In genomic region chr22:41197046-41197807, GRCh38 we compare ENCODE assay signal across 1 cellular context.
TF ChIP-seq lines count a peak whose summit lies in the region.

No MANE protein-coding gene starts in this region.

TF ChIP-seq in HEK293, 187 proteins besides CTCF, POLR2A, EP300 and RAD21 (continued from another document and continues in another):
- TF ChIP-seq ZSCAN5A (tag by site-specific recombination; IDR thresholded peaks at IDR 0.05) (no peak), SCRT2 (tag by site-specific recombination; IDR thresholded peaks at IDR 0.05) (no peak), ZNF335 (tag by site-specific recombination; conservative IDR thresholded peaks at IDR 0.05) (peak; percentile 85), ZNF169 (tag by site-specific recombination; IDR thresholded peaks at IDR 0.05) (no peak), HIC1 (tag by site-specific recombination; IDR thresholded peaks at IDR 0.05) (peak; percentile 11; the same call in 1 of the 2 replicates), ZNF629 (tag by site-specific recombination; IDR thresholded peaks at IDR 0.05) (0 out of 2 replicates have a peak, but pooled peaks have one; percentile 42), ZNF10 (tag by site-specific recombination; IDR thresholded peaks at IDR 0.05) (no peak), ZNF121 (tag by site-specific recombination; IDR thresholded peaks at IDR 0.05) (no peak), ZNF140 (tag by site-specific recombination; IDR thresholded peaks at IDR 0.05) (no peak), ZBTB21 (tag by site-specific recombination; IDR thresholded peaks at IDR 0.05) (no peak), ZNF544 (tag by site-specific recombination; IDR thresholded peaks at IDR 0.05) (no peak), ZNF311 (tag by site-specific recombination; IDR thresholded peaks at IDR 0.05; ENCODE audit: borderline replicate concordance) (no peak), ZSCAN23 (tag by site-specific recombination; IDR thresholded peaks at IDR 0.05) (no peak; the same call in 1 of the 2 replicates), ZNF138 (tag by site-specific recombination; IDR thresholded peaks at IDR 0.05; ENCODE audit: borderline replicate concordance) (no peak), GFI1B (tag by site-specific recombination; IDR thresholded peaks at IDR 0.05) (no peak), GLI2 (tag by site-specific recombination; IDR thresholded peaks at IDR 0.05; ENCODE audit: borderline replicate concordance, low read depth) (no peak), KLF8 (tag by site-specific recombination; IDR thresholded peaks at IDR 0.05) (peak; percentile 70), ZBTB20 (tag by site-specific recombination; IDR thresholded peaks at IDR 0.05) (peak; percentile 22; the same call in 1 of the 2 replicates), ZNF692 (tag by site-specific recombination; IDR thresholded peaks at IDR 0.05) (no peak; the same call in 1 of the 2 replicates), ZNF354C (tag by site-specific recombination; IDR thresholded peaks at IDR 0.05; ENCODE audit: borderline replicate concordance, low read depth) (no peak), EGR2 (tag by site-specific recombination; IDR thresholded peaks at IDR 0.05; ENCODE audit: low read depth) (no peak), ZNF707 (tag by site-specific recombination; IDR thresholded peaks at IDR 0.05) (no peak), ZNF623 (tag by site-specific recombination; IDR thresholded peaks at IDR 0.05) (no peak), ZNF701 (tag by site-specific recombination; IDR thresholded peaks at IDR 0.05) (no peak), ZNF658 (tag by site-specific recombination; IDR thresholded peaks at IDR 0.05) (no peak), REST (tag by site-specific recombination; IDR thresholded peaks at IDR 0.05) (peak; percentile 89), ZNF76 (tag by site-specific recombination; IDR thresholded peaks at IDR 0.05; ENCODE audit: borderline replicate concordance, low read depth) (peak; percentile 69; the same call in 1 of the 2 replicates), ZNF473 (tag by site-specific recombination; IDR thresholded peaks at IDR 0.05) (no peak), PATZ1 (tag by site-specific recombination; IDR thresholded peaks at IDR 0.05) (peak; percentile 90), ATF2 (tag by site-specific recombination; IDR thresholded peaks at IDR 0.05; ENCODE audit: low read depth) (no peak), ZBTB6 (tag by site-specific recombination; IDR thresholded peaks at IDR 0.05) (no peak), ZFHX2 (tag by site-specific recombination; conservative IDR thresholded peaks at IDR 0.05) (no peak), ZNF148 (tag by site-specific recombination; IDR thresholded peaks at IDR 0.05; ENCODE audit: borderline replicate concordance) (no peak), AEBP2 (tag by site-specific recombination; IDR thresholded peaks at IDR 0.05; ENCODE audit: borderline replicate concordance) (no peak), ZNF184 (tag by site-specific recombination; IDR thresholded peaks at IDR 0.05) (no peak), ZNF513 (tag by site-specific recombination; IDR thresholded peaks at IDR 0.05) (no peak), ZNF621 (tag by site-specific recombination; IDR thresholded peaks at IDR 0.05) (no peak), BCL11A (tag by site-specific recombination; IDR thresholded peaks at IDR 0.05; ENCODE audit: low read depth) (peak; percentile 66; the same call in 1 of the 2 replicates), ZNF785 (tag by site-specific recombination; IDR thresholded peaks at IDR 0.05) (no peak), ZNF239 (tag by site-specific recombination; IDR thresholded peaks at IDR 0.05) (no peak), KLF17 (tag by site-specific recombination; IDR thresholded peaks at IDR 0.05) (peak; percentile 80)
